Comparison of ENCODE assay signal across 8 cellular contexts in genomic region chr1:160261526-160261877, GRCh38. TPM values are rescaled to one million over a fixed set of nuclear protein-coding genes. Genes with fewer than 3 reads are reported as not detected.
DNase-seq lines count a peak whose midpoint lies in the region; ATAC-seq and TF ChIP-seq lines count a peak whose summit lies in the region.

No MANE protein-coding gene starts in this region.

- H3K4me1 ChIP-seq in foreskin keratinocyte (peaks cover 8% of the 10 kb centered on the region), transverse colon (peaks cover 7 to 60% (median 19%) of the 10 kb centered on the region in 4 donors)

- H3K4me3 Mint-ChIP-seq in osteocyte (ENCODE audit: unreplicated experiment): peak overlapping the region; percentile 97

- peak overlapping the region; percentile 97 for H3K27ac ChIP-seq in foreskin keratinocyte
- H3K27ac ChIP-seq in transverse colon: peak overlapping the region; percentile 94 to 99 (median 98)

- 0% methylated on average over 5 to 6 of the region's 6 CpGs for WGBS in transverse colon (ENCODE audit: low coverage in 1 of 2), 2 donors

- H3K27ac Mint-ChIP-seq in osteocyte (ENCODE audit: unreplicated experiment): peak overlapping the region; percentile 99

- TF ChIP-seq CTCF in foreskin keratinocyte (conservative IDR thresholded peaks at IDR 0.05) (no peak), osteocyte (IDR thresholded peaks at IDR 0.05) (no peak), transverse colon (IDR thresholded peaks at IDR 0.05) (no peak)

- no peaks in the 10 kb centered on the region for H3K9me3 ChIP-seq in transverse colon

- no peaks in the 10 kb centered on the region for H3K27me3 ChIP-seq in foreskin keratinocyte
- no peaks in the 10 kb centered on the region for H3K27me3 ChIP-seq in transverse colon

- DNase-seq in NOMO-1 treated with DMSO at 0.1 percent for 48 hours (lab: John Stamatoyannopoulos, UW; ENCODE audit: unreplicated experiment) (peak; percentile 30), NOMO-1 treated with dmso at 0.1 percent for 144 hours (lab: John Stamatoyannopoulos, UW; ENCODE audit: unreplicated experiment) (no peak), OCI-M1 (lab: John Stamatoyannopoulos, UW) (peak; percentile 79), foreskin keratinocyte (peak; percentile 49 to 61), osteocyte (ENCODE audit: extremely low spot score, unreplicated experiment) (no peak), transverse colon (peak; percentile 54)
- peak; percentile 64 for DNase-seq in activated T-helper 9 cell treated with anti-CD3 and anti-CD28 coated beads, Interleukin-2, amount 50 U/mL, for 16 hours (ENCODE audit: low read depth)

- no peak for TF ChIP-seq EP300 in transverse colon (IDR thresholded peaks at IDR 0.05; ENCODE audit: low read depth)

- peak overlapping the region; percentile 62 to 92 (median 88) for H3K4me3 ChIP-seq in transverse colon

- H3K9me3 Mint-ChIP-seq in osteocyte (ENCODE audit: unreplicated experiment): no peaks in the 10 kb centered on the region

- in situ Hi-C loops in transverse colon (cut with MboI; ENCODE audit: low pct_ligation_motif_present in 1 of 4, low pct_unique_long_range_greater_than_20kb in 1 of 4, low sequenced_read_pairs in 3 of 4): no loop called here

- H3K4me1 Mint-ChIP-seq in osteocyte (ENCODE audit: unreplicated experiment): peaks cover 51% of the 10 kb centered on the region

- intact Hi-C loops in transverse colon (cut with DNase I; ENCODE audit: low total_unique reads): no loop called here

- H3K36me3 ChIP-seq in transverse colon: no peaks in the 10 kb centered on the region

- no peaks in the 10 kb centered on the region for H3K36me3 Mint-ChIP-seq in osteocyte (ENCODE audit: unreplicated experiment)

- TF ChIP-seq POLR2A in transverse colon (IDR thresholded peaks at IDR 0.05): no peak

- ATAC-seq in HG03432 (IDR thresholded peaks at IDR 0.05; ENCODE audit: unreplicated experiment): peak; percentile 27
- ATAC-seq in foreskin keratinocyte: peak; percentile 67

- H3K27me3 Mint-ChIP-seq in osteocyte (ENCODE audit: unreplicated experiment): peaks cover 16% of the 10 kb centered on the region

RNA-seq across cellular contexts. Expression of gene DCAF8, which starts 0.8 kb away (rescaled TPM):
- total RNA-seq in foreskin keratinocyte: 53.6 and 53.7 TPM in 2 replicates
- polyA plus RNA-seq in foreskin keratinocyte: 23.9 and 26.5 TPM in 2 replicates
- total RNA-seq in osteocyte: 152 and 163 TPM in 2 replicates
- total RNA-seq in transverse colon: 100 to 1,000 TPM; 128 to 279 (median 137) TPM

RNA-seq across cellular contexts. Expression of gene PEX19, which starts 23.4 kb away (rescaled TPM):
- total RNA-seq in foreskin keratinocyte (27.7 and 29.2 TPM in 2 replicates), osteocyte (56.8 and 60.8 TPM in 2 replicates), transverse colon (10 to 100 TPM; 22.1 to 50.8 (median 32.8) TPM)
- polyA plus RNA-seq in foreskin keratinocyte: 17.1 and 23.5 TPM in 2 replicates

RNA-seq across cellular contexts. Expression of gene PEA15, which starts 56.3 kb away (rescaled TPM):
- total RNA-seq in foreskin keratinocyte (167 and 176 TPM in 2 replicates), osteocyte (195 and 197 TPM in 2 replicates), transverse colon (10 to 100 TPM; 25.8 to 92.5 (median 27.3) TPM)
- polyA plus RNA-seq in foreskin keratinocyte: 165 and 172 TPM in 2 replicates

Comparison
In these comparisons a context has a peak if more than half of its experiments do, and no peak if none do; other contexts are left out.
1. DNase-seq: peak in NOMO-1 treated with DMSO at 0.1 percent for 48 hours (single experiment), OCI-M1 (single experiment), activated T-helper 9 cell treated with anti-CD3 and anti-CD28 coated beads, Interleukin-2, amount 50 U/mL, for 16 hours (single experiment), foreskin keratinocyte (2 of 2) and transverse colon (single experiment); none in NOMO-1 treated with dmso at 0.1 percent for 144 hours (single experiment) and osteocyte (single experiment).